1 cellular context compared by ENCODE assay signal in the genomic region with DNA sequence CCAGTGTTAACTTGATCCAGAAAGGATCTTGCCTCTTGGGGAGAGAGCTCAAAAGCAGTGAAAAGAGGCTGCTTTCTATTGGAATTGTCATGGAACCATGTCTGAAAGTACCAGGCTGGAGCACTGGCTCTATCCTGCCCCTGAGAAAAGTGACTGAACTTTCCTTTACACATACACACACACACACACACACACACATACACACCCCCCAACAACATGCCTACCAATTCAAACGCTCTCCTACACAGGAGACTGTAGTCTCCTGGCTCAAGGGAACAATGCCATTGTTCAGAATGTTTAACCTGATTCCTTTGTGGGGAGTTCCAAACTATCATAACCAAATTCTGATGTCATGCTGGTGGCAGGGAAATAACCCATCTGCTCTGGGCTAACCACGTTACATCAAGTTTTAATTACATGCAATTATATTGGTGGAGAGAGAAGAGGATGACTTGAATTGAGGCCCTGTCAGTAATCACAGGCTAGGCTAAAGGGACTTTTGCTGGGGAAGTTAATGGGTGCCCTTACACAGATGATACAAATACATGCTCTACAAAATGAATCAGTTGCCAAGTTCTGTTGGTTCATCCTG.
TF ChIP-seq lines count a peak whose summit lies in the region.

No MANE protein-coding gene starts in this region.

TF ChIP-seq in GM12878, 131 proteins besides CTCF, POLR2A, EP300 and RAD21 (continued from another document and continues in another):
- TF ChIP-seq, protein P1, sequence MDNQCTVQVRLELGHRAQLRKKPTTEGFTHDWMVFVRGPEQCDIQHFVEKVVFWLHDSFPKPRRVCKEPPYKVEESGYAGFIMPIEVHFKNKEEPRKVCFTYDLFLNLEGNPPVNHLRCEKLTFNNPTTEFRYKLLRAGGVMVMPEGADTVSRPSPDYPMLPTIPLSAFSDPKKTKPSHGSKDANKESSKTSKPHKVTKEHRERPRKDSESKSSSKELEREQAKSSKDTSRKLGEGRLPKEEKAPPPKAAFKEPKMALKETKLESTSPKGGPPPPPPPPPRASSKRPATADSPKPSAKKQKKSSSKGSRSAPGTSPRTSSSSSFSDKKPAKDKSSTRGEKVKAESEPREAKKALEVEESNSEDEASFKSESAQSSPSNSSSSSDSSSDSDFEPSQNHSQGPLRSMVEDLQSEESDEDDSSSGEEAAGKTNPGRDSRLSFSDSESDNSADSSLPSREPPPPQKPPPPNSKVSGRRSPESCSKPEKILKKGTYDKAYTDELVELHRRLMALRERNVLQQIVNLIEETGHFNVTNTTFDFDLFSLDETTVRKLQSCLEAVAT (IDR thresholded peaks at IDR 0.05): peak; percentile 80; the same call in 1 of the 2 replicates
- TF ChIP-seq CBX5 (IDR thresholded peaks at IDR 0.05; ENCODE audit: low read depth) (peak; percentile 29), POU2F2 (IDR thresholded peaks at IDR 0.05; ENCODE audit: borderline replicate concordance, low read depth, low read length) (peak; percentile 82; the same call in 1 of the 3 replicates), BMI1 (IDR thresholded peaks at IDR 0.05; ENCODE audit: borderline replicate concordance) (peak; percentile 65; the same call in 1 of the 2 replicates), SPI1 (IDR thresholded peaks at IDR 0.05; ENCODE audit: borderline replicate concordance, insufficient read depth, low read depth, low read length) (peak; percentile 13; the same call in 1 of the 2 replicates), SMC3 (IDR thresholded peaks at IDR 0.05; ENCODE audit: borderline replicate concordance, low read length) (peak; percentile 3; the same call in 1 of the 2 replicates), TCF12 (IDR thresholded peaks at IDR 0.05; ENCODE audit: low read depth, low read length) (no peak), BHLHE40 (IDR thresholded peaks at IDR 0.05; ENCODE audit: borderline replicate concordance in 1 of 2, low read depth in 2 of 2, low read length in 1 of 2) (peak; percentile 47 to 70; a peak in 3 of 4 replicates), YBX1 (IDR thresholded peaks at IDR 0.05) (no peak), DPF2 (IDR thresholded peaks at IDR 0.05) (peak; percentile 89), RELA (IDR thresholded peaks at IDR 0.05; ENCODE audit: borderline replicate concordance, partially characterized antibody) (peak; percentile 73), STAT1 (conservative IDR thresholded peaks at IDR 0.05) (no peak), NBN (IDR thresholded peaks at IDR 0.05) (peak; percentile 92), JUNB (IDR thresholded peaks at IDR 0.05) (peak; percentile 94), TCF3 (IDR thresholded peaks at IDR 0.05; ENCODE audit: borderline replicate concordance, insufficient read depth, low read depth, low read length) (peak; percentile 37; the same call in 1 of the 2 replicates), POLR2AphosphoS5 (IDR thresholded peaks at IDR 0.05; ENCODE audit: low read length) (peak; percentile 78), BACH1 (IDR thresholded peaks at IDR 0.05; ENCODE audit: borderline replicate concordance) (peak; percentile 75; the same call in 1 of the 2 replicates), ATF7 (IDR thresholded peaks at IDR 0.05; ENCODE audit: low read depth) (peak; percentile 98), FOS (IDR thresholded peaks at IDR 0.05; ENCODE audit: borderline replicate concordance, extremely low read depth, insufficient read length) (no peak), SUPT20H (IDR thresholded peaks at IDR 0.05; ENCODE audit: borderline replicate concordance, control insufficient read depth, low read depth, low read length) (no peak), FOXM1 (IDR thresholded peaks at IDR 0.05; ENCODE audit: low read depth, low read length) (peak; percentile 95), EGR1 (IDR thresholded peaks at IDR 0.05; ENCODE audit: borderline replicate concordance in 1 of 2, low read depth in 2 of 2, low read length in 2 of 2) (no peak), CREM (IDR thresholded peaks at IDR 0.05; ENCODE audit: low read depth) (peak; percentile 87), CBFB (IDR thresholded peaks at IDR 0.05; ENCODE audit: low read depth) (peak; percentile 92), IRF4 (IDR thresholded peaks at IDR 0.05; ENCODE audit: low read depth, low read length) (peak; percentile 78; the same call in 1 of the 2 replicates), NR2F1 (conservative IDR thresholded peaks at IDR 0.05) (peak; percentile 61), ZBED1 (IDR thresholded peaks at IDR 0.05; ENCODE audit: borderline replicate concordance) (peak; percentile 65), SRF (IDR thresholded peaks at IDR 0.05; ENCODE audit: low read depth in 2 of 2, low read length in 2 of 2) (0 out of 4 replicates have a peak, but pooled peaks of 1 of the 2 experiments have one; percentile 28), MTA2 (IDR thresholded peaks at IDR 0.05; ENCODE audit: low read depth) (peak; percentile 99), IKZF1 (conservative IDR thresholded peaks at IDR 0.05) (peak; percentile 91), KDM1A (IDR thresholded peaks at IDR 0.05; ENCODE audit: borderline replicate concordance) (no peak), MEF2A (IDR thresholded peaks at IDR 0.05; ENCODE audit: insufficient read depth, low read depth, low read length) (peak; percentile 54; the same call in 1 of the 2 replicates), YY1 (IDR thresholded peaks at IDR 0.05; ENCODE audit: low read depth, low read length) (peak; percentile 9; the same call in 1 of the 2 replicates), ZZZ3 (IDR thresholded peaks at IDR 0.05; ENCODE audit: control insufficient read depth, insufficient read length, low read depth) (no peak), SIX5 (IDR thresholded peaks at IDR 0.05; ENCODE audit: low read depth, low read length, severe bottlenecking) (peak; percentile 19), EED (IDR thresholded peaks at IDR 0.05; ENCODE audit: low read depth) (peak; percentile 81), MXI1 (IDR thresholded peaks at IDR 0.05; ENCODE audit: low read depth, low read length) (peak; percentile 23; the same call in 1 of the 2 replicates), EZH2 (IDR thresholded peaks at IDR 0.05; ENCODE audit: borderline replicate concordance, control insufficient read depth, low read depth, low read length) (no peak), CREB1 (IDR thresholded peaks at IDR 0.05; ENCODE audit: low read depth) (peak; percentile 70; the same call in 1 of the 2 replicates), PML (IDR thresholded peaks at IDR 0.05; ENCODE audit: low read length) (peak; percentile 52; the same call in 1 of the 2 replicates), MEF2B (IDR thresholded peaks at IDR 0.05; ENCODE audit: partially characterized antibody, poor library complexity, severe bottlenecking) (peak; percentile 68), RUNX3 (IDR thresholded peaks at IDR 0.05; ENCODE audit: low read length) (peak; percentile 98), MTA3 (IDR thresholded peaks at IDR 0.05; ENCODE audit: borderline replicate concordance, low read length) (peak; percentile 71; the same call in 1 of the 2 replicates), SREBF1 (IDR thresholded peaks at IDR 0.05; ENCODE audit: low read length) (no peak), FOXK2 (IDR thresholded peaks at IDR 0.05) (no peak), SREBF2 (IDR thresholded peaks at IDR 0.05; ENCODE audit: low read length) (no peak), CEBPB (IDR thresholded peaks at IDR 0.05; ENCODE audit: borderline replicate concordance in 1 of 2, low read depth in 2 of 2, low read length in 2 of 2) (0 out of 4 replicates have a peak, but pooled peaks of 1 of the 2 experiments have one; percentile 40), TBL1XR1 (IDR thresholded peaks at IDR 0.05; ENCODE audit: low read depth, low read length) (peak; percentile 90), HDGF (IDR thresholded peaks at IDR 0.05) (peak; percentile 54)
- TF ChIP-seq, protein P2, sequence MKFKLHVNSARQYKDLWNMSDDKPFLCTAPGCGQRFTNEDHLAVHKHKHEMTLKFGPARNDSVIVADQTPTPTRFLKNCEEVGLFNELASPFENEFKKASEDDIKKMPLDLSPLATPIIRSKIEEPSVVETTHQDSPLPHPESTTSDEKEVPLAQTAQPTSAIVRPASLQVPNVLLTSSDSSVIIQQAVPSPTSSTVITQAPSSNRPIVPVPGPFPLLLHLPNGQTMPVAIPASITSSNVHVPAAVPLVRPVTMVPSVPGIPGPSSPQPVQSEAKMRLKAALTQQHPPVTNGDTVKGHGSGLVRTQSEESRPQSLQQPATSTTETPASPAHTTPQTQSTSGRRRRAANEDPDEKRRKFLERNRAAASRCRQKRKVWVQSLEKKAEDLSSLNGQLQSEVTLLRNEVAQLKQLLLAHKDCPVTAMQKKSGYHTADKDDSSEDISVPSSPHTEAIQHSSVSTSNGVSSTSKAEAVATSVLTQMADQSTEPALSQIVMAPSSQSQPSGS (IDR thresholded peaks at IDR 0.05; ENCODE audit: low read length): peak; percentile 97
- TF ChIP-seq, protein P3, sequence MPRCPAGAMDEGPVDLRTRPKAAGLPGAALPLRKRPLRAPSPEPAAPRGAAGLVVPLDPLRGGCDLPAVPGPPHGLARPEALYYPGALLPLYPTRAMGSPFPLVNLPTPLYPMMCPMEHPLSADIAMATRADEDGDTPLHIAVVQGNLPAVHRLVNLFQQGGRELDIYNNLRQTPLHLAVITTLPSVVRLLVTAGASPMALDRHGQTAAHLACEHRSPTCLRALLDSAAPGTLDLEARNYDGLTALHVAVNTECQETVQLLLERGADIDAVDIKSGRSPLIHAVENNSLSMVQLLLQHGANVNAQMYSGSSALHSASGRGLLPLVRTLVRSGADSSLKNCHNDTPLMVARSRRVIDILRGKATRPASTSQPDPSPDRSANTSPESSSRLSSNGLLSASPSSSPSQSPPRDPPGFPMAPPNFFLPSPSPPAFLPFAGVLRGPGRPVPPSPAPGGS (IDR thresholded peaks at IDR 0.05; ENCODE audit: borderline replicate concordance, insufficient read depth, low read depth, low read length, poor library complexity, severe bottlenecking): peak; percentile 70
- TF ChIP-seq, protein P4, sequence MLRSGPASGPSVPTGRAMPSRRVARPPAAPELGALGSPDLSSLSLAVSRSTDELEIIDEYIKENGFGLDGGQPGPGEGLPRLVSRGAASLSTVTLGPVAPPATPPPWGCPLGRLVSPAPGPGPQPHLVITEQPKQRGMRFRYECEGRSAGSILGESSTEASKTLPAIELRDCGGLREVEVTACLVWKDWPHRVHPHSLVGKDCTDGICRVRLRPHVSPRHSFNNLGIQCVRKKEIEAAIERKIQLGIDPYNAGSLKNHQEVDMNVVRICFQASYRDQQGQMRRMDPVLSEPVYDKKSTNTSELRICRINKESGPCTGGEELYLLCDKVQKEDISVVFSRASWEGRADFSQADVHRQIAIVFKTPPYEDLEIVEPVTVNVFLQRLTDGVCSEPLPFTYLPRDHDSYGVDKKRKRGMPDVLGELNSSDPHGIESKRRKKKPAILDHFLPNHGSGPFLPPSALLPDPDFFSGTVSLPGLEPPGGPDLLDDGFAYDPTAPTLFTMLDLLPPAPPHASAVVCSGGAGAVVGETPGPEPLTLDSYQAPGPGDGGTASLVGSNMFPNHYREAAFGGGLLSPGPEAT (IDR thresholded peaks at IDR 0.05; ENCODE audit: low read depth): peak; percentile 96
- TF ChIP-seq, protein P5, sequence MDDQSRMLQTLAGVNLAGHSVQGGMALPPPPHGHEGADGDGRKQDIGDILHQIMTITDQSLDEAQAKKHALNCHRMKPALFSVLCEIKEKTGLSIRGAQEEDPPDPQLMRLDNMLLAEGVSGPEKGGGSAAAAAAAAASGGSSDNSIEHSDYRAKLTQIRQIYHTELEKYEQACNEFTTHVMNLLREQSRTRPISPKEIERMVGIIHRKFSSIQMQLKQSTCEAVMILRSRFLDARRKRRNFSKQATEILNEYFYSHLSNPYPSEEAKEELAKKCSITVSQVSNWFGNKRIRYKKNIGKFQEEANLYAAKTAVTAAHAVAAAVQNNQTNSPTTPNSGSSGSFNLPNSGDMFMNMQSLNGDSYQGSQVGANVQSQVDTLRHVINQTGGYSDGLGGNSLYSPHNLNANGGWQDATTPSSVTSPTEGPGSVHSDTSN (IDR thresholded peaks at IDR 0.05; ENCODE audit: insufficient replicate concordance, low read depth, low read length): peak; percentile 36
- TF ChIP-seq, protein P6, sequence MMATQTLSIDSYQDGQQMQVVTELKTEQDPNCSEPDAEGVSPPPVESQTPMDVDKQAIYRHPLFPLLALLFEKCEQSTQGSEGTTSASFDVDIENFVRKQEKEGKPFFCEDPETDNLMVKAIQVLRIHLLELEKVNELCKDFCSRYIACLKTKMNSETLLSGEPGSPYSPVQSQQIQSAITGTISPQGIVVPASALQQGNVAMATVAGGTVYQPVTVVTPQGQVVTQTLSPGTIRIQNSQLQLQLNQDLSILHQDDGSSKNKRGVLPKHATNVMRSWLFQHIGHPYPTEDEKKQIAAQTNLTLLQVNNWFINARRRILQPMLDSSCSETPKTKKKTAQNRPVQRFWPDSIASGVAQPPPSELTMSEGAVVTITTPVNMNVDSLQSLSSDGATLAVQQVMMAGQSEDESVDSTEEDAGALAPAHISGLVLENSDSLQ (IDR thresholded peaks at IDR 0.05): peak; percentile 88
- TF ChIP-seq, protein P7, sequence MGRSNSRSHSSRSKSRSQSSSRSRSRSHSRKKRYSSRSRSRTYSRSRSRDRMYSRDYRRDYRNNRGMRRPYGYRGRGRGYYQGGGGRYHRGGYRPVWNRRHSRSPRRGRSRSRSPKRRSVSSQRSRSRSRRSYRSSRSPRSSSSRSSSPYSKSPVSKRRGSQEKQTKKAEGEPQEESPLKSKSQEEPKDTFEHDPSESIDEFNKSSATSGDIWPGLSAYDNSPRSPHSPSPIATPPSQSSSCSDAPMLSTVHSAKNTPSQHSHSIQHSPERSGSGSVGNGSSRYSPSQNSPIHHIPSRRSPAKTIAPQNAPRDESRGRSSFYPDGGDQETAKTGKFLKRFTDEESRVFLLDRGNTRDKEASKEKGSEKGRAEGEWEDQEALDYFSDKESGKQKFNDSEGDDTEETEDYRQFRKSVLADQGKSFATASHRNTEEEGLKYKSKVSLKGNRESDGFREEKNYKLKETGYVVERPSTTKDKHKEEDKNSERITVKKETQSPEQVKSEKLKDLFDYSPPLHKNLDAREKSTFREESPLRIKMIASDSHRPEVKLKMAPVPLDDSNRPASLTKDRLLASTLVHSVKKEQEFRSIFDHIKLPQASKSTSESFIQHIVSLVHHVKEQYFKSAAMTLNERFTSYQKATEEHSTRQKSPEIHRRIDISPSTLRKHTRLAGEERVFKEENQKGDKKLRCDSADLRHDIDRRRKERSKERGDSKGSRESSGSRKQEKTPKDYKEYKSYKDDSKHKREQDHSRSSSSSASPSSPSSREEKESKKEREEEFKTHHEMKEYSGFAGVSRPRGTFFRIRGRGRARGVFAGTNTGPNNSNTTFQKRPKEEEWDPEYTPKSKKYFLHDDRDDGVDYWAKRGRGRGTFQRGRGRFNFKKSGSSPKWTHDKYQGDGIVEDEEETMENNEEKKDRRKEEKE (IDR thresholded peaks at IDR 0.05): no peak
